25 cellular contexts compared by ENCODE assay signal in genomic region chr5:142213077-142213476, GRCh38.
DNase-seq lines count a peak whose midpoint lies in the region; ATAC-seq, FAIRE-seq and TF ChIP-seq lines count a peak whose summit lies in the region.
"Had no signal": no experiment of that assay in that cellular context is flagged by ENCODE, and none has a peak within 500 bp of the region (broad histone marks: within the 10 kb centered on the region; RNA-seq: fewer than 3 reads in every experiment).

No MANE protein-coding gene starts in this region.

- DNase-seq in Panc1 (ENCODE audit: low read depth, low spot score) (no peak), H1 (ENCODE audit: low read depth in 1 of 2, low spot score in 2 of 2) (no peak), kidney tubule cell (ENCODE audit: low spot score) (peak; percentile 27), A172 (ENCODE audit: low spot score) (no peak)
- DNase-seq in activated CD8-positive, alpha-beta memory T cell treated with anti-CD3 and anti-CD28 coated beads, Interleukin-2, amount 50 U/mL, for 48 hours = no peak
- no peak for DNase-seq in activated CD4-positive, alpha-beta T cell treated with anti-CD3 and anti-CD28 coated beads, Interleukin-2, amount 50 U/mL, for 1 hour
- DNase-seq: 8988T; AML-193; Caco-2; CD4-positive, alpha-beta T cell; CD8-positive, alpha-beta T cell; DMS 273 treated with DMSO at 0.1 percent for 48 hours; DMS153; DMS53; DMS79; DND-41; EL; GDM1 had no signal

- H4K8ac ChIP-seq in H1 (ENCODE audit: extremely low read depth, insufficient read depth, low read length) = no peak overlapping the region; the same call in 1 of the 2 replicates

- no peak overlapping the region for H2BK120ac ChIP-seq in H1 (replicated peaks; ENCODE audit: low read depth, low read length)

- no peak for TF ChIP-seq RAD21 in H1 (IDR thresholded peaks at IDR 0.05 in 1 of 2, conservative IDR thresholded peaks at IDR 0.05 in 1 of 2; ENCODE audit: low read depth in 2 of 2, low read length in 2 of 2)

- no peak overlapping the region for H2BK5ac ChIP-seq in H1 (ENCODE audit: low read depth, low read length)

- H3K79me1 ChIP-seq in H1 (ENCODE audit: low read depth, low read length) = no peaks in the 10 kb centered on the region

- no TSS peak for BruUV-seq in Panc1 (replicated peaks; lab: Mats Ljungman, UMichigan)

- CTCF ChIA-PET in Panc1 (lab: Charles Lee) = no interaction called here
- CTCF ChIA-PET in H1 (lab: Charles Lee; ENCODE audit: partially characterized antibody) = interaction anchor here (0.9 to 2.1 kb wide), 4 partner anchors 10 to 48 kb away, joined by 3 to 8 read pairs (median 4); no protein-coding TSS in a partner anchor

- H3K4me1 ChIP-seq in Panc1 (ENCODE audit: control insufficient read depth, insufficient read depth, low read length) (peaks cover 24% of the 10 kb centered on the region), H1 (replicated peaks in 1 of 4; ENCODE audit: control insufficient read depth in 3 of 4, insufficient read depth in 4 of 4, low read length in 3 of 4) (peaks cover 0 to 9% (median 3%) of the 10 kb centered on the region in 4 experiments; a peak in 4 of 7 replicates)

- TF ChIP-seq POLR2A in H1 (IDR thresholded peaks at IDR 0.05; ENCODE audit: control extremely low read depth in 1 of 2, low read depth in 2 of 2, low read length in 2 of 2) = no peak

- H3K27ac ChIP-seq in Panc1 (ENCODE audit: low read length) (0 out of 2 replicates have a peak overlapping the region, but pooled peaks have one; percentile 6), H1 (ENCODE audit: low read depth, low read length) (no peak overlapping the region)
- H3K27ac ChIP-seq: A549; BLaER1 treated with 17β-estradiol and CSF1 and Interleukin-3, amounts not matched to agents 10 nM and 100 nM; C4-2B had no signal

- H4K20me1 ChIP-seq in H1 (replicated peaks in 1 of 2; ENCODE audit: control insufficient read depth in 1 of 2, insufficient read depth in 2 of 2, low read length in 2 of 2) = no peaks in the 10 kb centered on the region
- H4K20me1 ChIP-seq: BLaER1 treated with 17β-estradiol and CSF1 and Interleukin-3, amounts not matched to agents 10 nM and 100 nM had no signal

- in situ Hi-C loops in Panc1 (cut with HindIII; ENCODE audit: low pct_unique_long_range_greater_than_20kb, low sequenced_read_pairs) = no loop called here

- POLR2A ChIA-PET in Panc1 (lab: Charles Lee) = no interaction called here
- POLR2A ChIA-PET in H1 (lab: Charles Lee; ENCODE audit: partially characterized antibody) = no interaction called here

- intact Hi-C loops in Panc1 (cut with micrococcal nuclease; ENCODE audit: unreplicated experiment) = no loop called here

- no peak for TF ChIP-seq CTCF in Panc1 (IDR thresholded peaks at IDR 0.05)
- TF ChIP-seq CTCF in H1 (IDR thresholded peaks at IDR 0.05; ENCODE audit: control extremely low read depth in 1 of 3, insufficient read depth in 1 of 3, low read depth in 1 of 3, low read length in 3 of 3) = no peak

- H4K91ac ChIP-seq in H1 (replicated peaks; ENCODE audit: insufficient read length, low read length) = no peak overlapping the region

- no peak for ATAC-seq in Panc1
- no peak for ATAC-seq in HG02678 (IDR thresholded peaks at IDR 0.05; ENCODE audit: unreplicated experiment)
- ATAC-seq: A549; CD8-positive, alpha-beta T cell; GM12878 had no signal

- H3K4me3 ChIP-seq in Panc1 (ENCODE audit: low read depth in 2 of 2, low read length in 2 of 2) (no peak overlapping the region), H1 (ENCODE audit: extremely low read depth in 1 of 4, insufficient read depth in 2 of 4, low read depth in 3 of 4, low read length in 4 of 4) (no peak overlapping the region)
- H3K4me3 ChIP-seq: A549; BLaER1 treated with 17β-estradiol and CSF1 and Interleukin-3, amounts not matched to agents 10 nM and 100 nM; GM12878 had no signal

- no peaks in the 10 kb centered on the region for H3K79me2 ChIP-seq in H1 (ENCODE audit: control insufficient read depth in 1 of 2, insufficient read depth in 2 of 2, low read length in 2 of 2)

- no peak overlapping the region for H3K14ac ChIP-seq in H1 (ENCODE audit: insufficient read length)

- no peak overlapping the region for H2BK12ac ChIP-seq in H1 (ENCODE audit: low read depth, low read length)

- no peak overlapping the region for H2BK15ac ChIP-seq in H1 (ENCODE audit: low read length)

- 96% methylated on average over 2 of the region's 2 CpGs; no CpG with 5 or more reads in 1 of the 2 experiments for WGBS in H1 (ENCODE audit: extremely low coverage in 1 of 2, insufficient coverage in 1 of 2, insufficient read length in 1 of 2, insufficient replicate concordance in 2 of 2, low coverage in 1 of 2, low lambda C conversion rate in 2 of 2, missing lambda C conversion rate in 1 of 2), 2 experiments

- no peaks in the 10 kb centered on the region for H3K36me3 ChIP-seq in Panc1 (ENCODE audit: control insufficient read depth, insufficient read depth, low read length)
- H3K36me3 ChIP-seq in H1 (ENCODE audit: control insufficient read depth in 2 of 4, insufficient read depth in 4 of 4, low read length in 3 of 4) = no peaks in the 10 kb centered on the region
- H3K36me3 ChIP-seq: BLaER1 treated with 17β-estradiol and CSF1 and Interleukin-3, amounts not matched to agents 10 nM and 100 nM had no signal

- no peak overlapping the region for H2AFZ ChIP-seq in H1 (ENCODE audit: low read length)

- H3K23me2 ChIP-seq in H1 (ENCODE audit: low read depth, low read length) = no peaks in the 10 kb centered on the region

- no peaks in the 10 kb centered on the region for H3K27me3 ChIP-seq in Panc1 (ENCODE audit: control insufficient read depth, insufficient read depth, low read length)
- no peaks in the 10 kb centered on the region; a peak in 1 of 7 replicates for H3K27me3 ChIP-seq in H1 (replicated peaks in 1 of 4; ENCODE audit: control insufficient read depth in 3 of 4, extremely low read depth in 1 of 4, insufficient read depth in 3 of 4, low read length in 3 of 4)
- H3K27me3 ChIP-seq: BLaER1 treated with 17β-estradiol and CSF1 and Interleukin-3, amounts not matched to agents 10 nM and 100 nM had no signal

- H4K5ac ChIP-seq in H1 (ENCODE audit: insufficient read length, low read depth, low read length) = no peak overlapping the region

- no peak overlapping the region for H3K4me2 ChIP-seq in H1 (ENCODE audit: insufficient read depth in 1 of 2, low read depth in 2 of 2, low read length in 2 of 2)
- H3K4me2 ChIP-seq: A549; BLaER1 treated with 17β-estradiol and CSF1 and Interleukin-3, amounts not matched to agents 10 nM and 100 nM had no signal

- H3K18ac ChIP-seq in H1 (ENCODE audit: extremely low read depth, low read length) = no peak overlapping the region

- H3K56ac ChIP-seq in H1 (replicated peaks; ENCODE audit: insufficient read length, low read depth, low read length) = no peak overlapping the region

- H2AK5ac ChIP-seq in H1 (ENCODE audit: low read depth, low read length) = no peak overlapping the region

- no peaks in the 10 kb centered on the region for H3K9me3 ChIP-seq in Panc1 (ENCODE audit: control insufficient read depth, insufficient read depth, low read depth, low read length)
- H3K9me3 ChIP-seq in H1 (ENCODE audit: insufficient read depth in 2 of 2, low read depth in 1 of 2, low read length in 1 of 2) = no peaks in the 10 kb centered on the region
- H3K9me3 ChIP-seq: A549; BLaER1 treated with 17β-estradiol and CSF1 and Interleukin-3, amounts not matched to agents 10 nM and 100 nM; Caco-2 had no signal

- no peak for TF ChIP-seq EP300 in H1 (IDR thresholded peaks at IDR 0.05; ENCODE audit: borderline replicate concordance in 1 of 2, low read depth in 2 of 2, low read length in 2 of 2)

- no peak overlapping the region for H3K23ac ChIP-seq in H1 (ENCODE audit: insufficient read length)

- H3K9ac ChIP-seq in H1 (replicated peaks in 1 of 4; ENCODE audit: extremely low read depth in 1 of 4, low read depth in 3 of 4, low read length in 3 of 4) = no peak overlapping the region
- H3K9ac ChIP-seq: BLaER1 treated with 17β-estradiol and CSF1 and Interleukin-3, amounts not matched to agents 10 nM and 100 nM had no signal

- no peak overlapping the region for H3K4ac ChIP-seq in H1 (replicated peaks; ENCODE audit: insufficient read length, low read depth, low read length)

- peak overlapping the region; percentile 37; the same call in 1 of the 2 replicates for H2BK20ac ChIP-seq in H1 (ENCODE audit: low read length)

- no peak for FAIRE-seq in H1 (lab: Jason Lieb, UNC)
- FAIRE-seq: A549, GM12878, GM12892, GM19239 had no signal

TF ChIP-seq in H1, 55 proteins besides CTCF, POLR2A, EP300 and RAD21:
- TF ChIP-seq MAX (IDR thresholded peaks at IDR 0.05) (no peak), KDM4A (IDR thresholded peaks at IDR 0.05; ENCODE audit: low read depth, low read length, severe bottlenecking) (no peak), TAF7 (optimal IDR thresholded peaks at IDR 0.05; ENCODE audit: borderline replicate concordance, low read depth, low read length) (no peak), USF2 (IDR thresholded peaks at IDR 0.05; ENCODE audit: low read length) (no peak), BCL11A (IDR thresholded peaks at IDR 0.05; ENCODE audit: low read depth in 2 of 2, low read length in 2 of 2) (no peak), SAP30 (IDR thresholded peaks at IDR 0.05; ENCODE audit: insufficient read depth, insufficient replicate concordance, low read length) (no peak), SUZ12 (IDR thresholded peaks at IDR 0.05; ENCODE audit: low read length) (no peak), TBP (IDR thresholded peaks at IDR 0.05; ENCODE audit: low read depth, low read length) (no peak)
